Comparison of ENCODE assay signal across 10 cellular contexts in genomic region chr22:37591823-37592404, GRCh38. TPM values are rescaled to one million over a fixed set of nuclear protein-coding genes. Genes with fewer than 3 reads are reported as not detected.
A peak's percentile ranks its signal among the peaks of the same experiment; 100 is the strongest.
DNase-seq lines count a peak whose midpoint lies in the region; ATAC-seq and TF ChIP-seq lines count a peak whose summit lies in the region.
"Had no signal": no experiment of that assay in that cellular context is flagged by ENCODE, and none has a peak within 500 bp of the region (broad histone marks: within the 10 kb centered on the region; RNA-seq: fewer than 3 reads in every experiment).

No MANE protein-coding gene starts in this region.

- H3K27ac ChIP-seq in SU-DHL-6 (ENCODE audit: low read depth, low read length), result no peak overlapping the region

- no peaks in the 10 kb centered on the region for H3K27me3 ChIP-seq in SU-DHL-6 (ENCODE audit: low read length)
- H3K27me3 ChIP-seq: uterus had no signal

- H3K36me3 Mint-ChIP-seq in activated CD4-positive, alpha-beta T cell treated with anti-CD3 and anti-CD28 coated beads, Interleukin-2, amount 10 ng/mL, durations not matched to agents 24 days and 14 days (ENCODE audit: low read depth), result no peaks in the 10 kb centered on the region
- H3K36me3 Mint-ChIP-seq in stimulated activated naive B cell treated with anti-CD40 and anti-IgM and Interleukin-4, amounts not matched to agents 10 μg/mL and 1 μg/mL and 100 μg/mL, for 72 hours, result no peaks in the 10 kb centered on the region

- no peaks in the 10 kb centered on the region for H4K20me1 ChIP-seq in SU-DHL-6 (ENCODE audit: low read depth, low read length)

- peaks cover 10% of the 10 kb centered on the region for H3K4me1 Mint-ChIP-seq in activated CD4-positive, alpha-beta T cell treated with anti-CD3 and anti-CD28 coated beads, Interleukin-2, amount 10 ng/mL, durations not matched to agents 24 days and 14 days
- peaks cover 13 to 24% of the 10 kb centered on the region in 2 donors for H3K4me1 Mint-ChIP-seq in stimulated activated naive B cell treated with anti-CD40 and anti-IgM and Interleukin-4, amounts not matched to agents 10 μg/mL and 1 μg/mL and 100 μg/mL, for 72 hours

- H3K9me3 ChIP-seq in SU-DHL-6 (ENCODE audit: insufficient read depth, low read length), result no peaks in the 10 kb centered on the region
- H3K9me3 ChIP-seq: uterus had no signal

- ATAC-seq in stimulated activated naive B cell treated with anti-CD40 and anti-IgM and Interleukin-4, amounts not matched to agents 10 μg/mL and 1 μg/mL and 100 μg/mL, for 72 hours (replicated peaks), result no peak
- ATAC-seq in GM18519 (IDR thresholded peaks at IDR 0.05; ENCODE audit: low FRiP score, unreplicated experiment) (no peak), HG02938 (IDR thresholded peaks at IDR 0.05; ENCODE audit: unreplicated experiment) (no peak)

- H3K4me2 ChIP-seq in SU-DHL-6 (ENCODE audit: low read depth, low read length, poor library complexity, severe bottlenecking), result peak overlapping the region; percentile 42

- peaks cover 7% of the 10 kb centered on the region for H3K27me3 Mint-ChIP-seq in activated CD4-positive, alpha-beta T cell treated with anti-CD3 and anti-CD28 coated beads, Interleukin-2, amount 10 ng/mL, durations not matched to agents 24 days and 14 days
- peaks cover 4 to 20% of the 10 kb centered on the region in 2 donors for H3K27me3 Mint-ChIP-seq in stimulated activated naive B cell treated with anti-CD40 and anti-IgM and Interleukin-4, amounts not matched to agents 10 μg/mL and 1 μg/mL and 100 μg/mL, for 72 hours

- no peaks in the 10 kb centered on the region for H3K79me2 ChIP-seq in SU-DHL-6 (ENCODE audit: insufficient read depth, low read length)

- H3K36me3 ChIP-seq in SU-DHL-6 (ENCODE audit: low read length), result no peaks in the 10 kb centered on the region
- H3K36me3 ChIP-seq: uterus had no signal

- H3K9ac ChIP-seq in SU-DHL-6 (ENCODE audit: low read length), result peak overlapping the region; percentile 18

- H3K4me3 Mint-ChIP-seq in activated CD4-positive, alpha-beta T cell treated with anti-CD3 and anti-CD28 coated beads, Interleukin-2, amount 10 ng/mL, durations not matched to agents 24 days and 14 days, result peak overlapping the region; percentile 81
- H3K4me3 Mint-ChIP-seq in stimulated activated naive B cell treated with anti-CD40 and anti-IgM and Interleukin-4, amounts not matched to agents 10 μg/mL and 1 μg/mL and 100 μg/mL, for 72 hours, result peak overlapping the region; percentile 79 to 87

- intact Hi-C loops in activated CD4-positive, alpha-beta T cell treated with anti-CD3 and anti-CD28 coated beads, Interleukin-2, amount 10 ng/mL, durations not matched to agents 24 days and 14 days (cut with micrococcal nuclease), result loop anchor here (1.0 to 2.0 kb wide), 2 partner anchors 25 to 54 kb away; no protein-coding TSS in a partner anchor

- H3K4me3 ChIP-seq in SU-DHL-6 (ENCODE audit: insufficient read depth, low read length, poor library complexity, severe bottlenecking), result peak overlapping the region; percentile 21
- peak overlapping the region; percentile 38 for H3K4me3 ChIP-seq in fibroblast of the aortic adventitia (ENCODE audit: low read depth, low read length)
- H3K4me3 ChIP-seq: uterus had no signal

- no peak for DNase-seq in activated CD4-positive, alpha-beta T cell treated with anti-CD3 and anti-CD28 coated beads, Interleukin-2, amount 10 ng/mL, durations not matched to agents 24 days and 14 days
- no peak for DNase-seq in activated CD4-positive, alpha-beta T cell treated with anti-CD3 and anti-CD28 coated beads, Interleukin-2, amount 50 U/mL, for 4 hours
- DNase-seq in fibroblast of the aortic adventitia (ENCODE audit: low read depth) (no peak), cerebellar nuclear complex (lab: John Stamatoyannopoulos, UW) (no peak)
- no peak for DNase-seq in stimulated activated naive B cell treated with anti-CD40 and anti-IgM and Interleukin-4, amounts not matched to agents 10 μg/mL and 1 μg/mL and 100 μg/mL, for 72 hours

- H3F3A ChIP-seq in SU-DHL-6 (ENCODE audit: insufficient read depth), result no peaks in the 10 kb centered on the region

- H3K9me3 Mint-ChIP-seq in activated CD4-positive, alpha-beta T cell treated with anti-CD3 and anti-CD28 coated beads, Interleukin-2, amount 10 ng/mL, durations not matched to agents 24 days and 14 days, result no peaks in the 10 kb centered on the region
- H3K9me3 Mint-ChIP-seq in stimulated activated naive B cell treated with anti-CD40 and anti-IgM and Interleukin-4, amounts not matched to agents 10 μg/mL and 1 μg/mL and 100 μg/mL, for 72 hours, result no peaks in the 10 kb centered on the region

- H3K27ac Mint-ChIP-seq in activated CD4-positive, alpha-beta T cell treated with anti-CD3 and anti-CD28 coated beads, Interleukin-2, amount 10 ng/mL, durations not matched to agents 24 days and 14 days, result peak overlapping the region; percentile 48
- H3K27ac Mint-ChIP-seq in stimulated activated naive B cell treated with anti-CD40 and anti-IgM and Interleukin-4, amounts not matched to agents 10 μg/mL and 1 μg/mL and 100 μg/mL, for 72 hours, result peak overlapping the region; percentile 47

- H2AFZ ChIP-seq in SU-DHL-6 (ENCODE audit: low read depth, low read length, severe bottlenecking), result peak overlapping the region; percentile 16

- TF ChIP-seq CTCF in SU-DHL-6 (IDR thresholded peaks at IDR 0.05; ENCODE audit: insufficient read depth, low read length, poor library complexity, severe bottlenecking) (no peak), fibroblast of the aortic adventitia (IDR thresholded peaks at IDR 0.05; ENCODE audit: insufficient read depth, low read length) (no peak)

- no peaks in the 10 kb centered on the region for H3K9me2 ChIP-seq in SU-DHL-6 (replicated peaks; ENCODE audit: insufficient read depth, low read length)

RNA-seq across cellular contexts. Expression of gene LGALS2, which starts 12.0 kb away (rescaled TPM):
- not detected in 2 replicates for total RNA-seq in activated CD4-positive, alpha-beta T cell treated with anti-CD3 and anti-CD28 coated beads, Interleukin-2, amount 10 ng/mL, durations not matched to agents 24 days and 14 days
- total RNA-seq in fibroblast of the aortic adventitia (ENCODE audit: low replicate concordance), result not detected in 2 replicates
- total RNA-seq: H7, uterus had no signal

RNA-seq across cellular contexts. Expression of gene GGA1, which starts 16.7 kb away (rescaled TPM):
- 75.8 and 77.2 TPM in 2 replicates for total RNA-seq in activated CD4-positive, alpha-beta T cell treated with anti-CD3 and anti-CD28 coated beads, Interleukin-2, amount 10 ng/mL, durations not matched to agents 24 days and 14 days
- 12.0 and 35.0 TPM in 2 replicates for total RNA-seq in fibroblast of the aortic adventitia (ENCODE audit: low replicate concordance)

RNA-seq across cellular contexts. Expression of gene CDC42EP1, which starts 31.6 kb away (rescaled TPM):
- total RNA-seq in activated CD4-positive, alpha-beta T cell treated with anti-CD3 and anti-CD28 coated beads, Interleukin-2, amount 10 ng/mL, durations not matched to agents 24 days and 14 days, result 1.0 and 1.2 TPM in 2 replicates
- 18.9 and 30.3 TPM in 2 replicates for total RNA-seq in fibroblast of the aortic adventitia (ENCODE audit: low replicate concordance)

RNA-seq across cellular contexts. Expression of gene SH3BP1, which starts 47.6 kb away (rescaled TPM):
- total RNA-seq in activated CD4-positive, alpha-beta T cell treated with anti-CD3 and anti-CD28 coated beads, Interleukin-2, amount 10 ng/mL, durations not matched to agents 24 days and 14 days, result 110 and 115 TPM in 2 replicates
- total RNA-seq in fibroblast of the aortic adventitia (ENCODE audit: low replicate concordance), result 1.8 and 4.6 TPM in 2 replicates
